In genomic region chr1:151342021-151342420, GRCh38 we compare ENCODE assay signal across 22 cellular contexts. TPM values are rescaled to one million over a fixed set of nuclear protein-coding genes. Genes with fewer than 3 reads are reported as not detected.
DNase-seq lines count a peak whose midpoint lies in the region; ATAC-seq and TF ChIP-seq lines count a peak whose summit lies in the region.
"Had no signal": no experiment of that assay in that cellular context is flagged by ENCODE, and none has a peak within 500 bp of the region (broad histone marks: within the 10 kb centered on the region; RNA-seq: fewer than 3 reads in every experiment).

No MANE protein-coding gene starts in this region.

- peaks cover 29% of the 10 kb centered on the region for H3K4me1 Mint-ChIP-seq in activated CD8-positive, alpha-beta T cell treated with anti-CD3 and anti-CD28 coated beads for 36 hours (ENCODE audit: low read depth)
- peaks cover 23% of the 10 kb centered on the region for H3K4me1 Mint-ChIP-seq in activated CD8-positive, alpha-beta T cell treated with anti-CD3 and anti-CD28 coated beads, Interleukin-2, amount 10 ng/mL, durations not matched to agents 7 days and 5 days (ENCODE audit: low read depth)
- H3K4me1 Mint-ChIP-seq in effector memory CD8-positive, alpha-beta T cell (ENCODE audit: low read depth in 2 of 2): peaks cover 26 to 27% of the 10 kb centered on the region in 2 donors
- peaks cover 43% of the 10 kb centered on the region for H3K4me1 Mint-ChIP-seq in stimulated activated effector memory CD8-positive, alpha-beta T cell treated with anti-CD3 and anti-CD28 coated beads, Interleukin-12 subunit alpha, Interleukin-12 subunit beta, amount 100 ng/mL, for 72 hours
- H3K4me1 Mint-ChIP-seq in CD4-positive, alpha-beta T cell (ENCODE audit: low read depth): peaks cover 30% of the 10 kb centered on the region

- H3K27ac ChIP-seq in CD4-positive, alpha-beta T cell (ENCODE audit: low read depth, low read length): no peak overlapping the region
- H3K27ac ChIP-seq: A549 had no signal

- no peak for DNase-seq in activated CD8-positive, alpha-beta T cell treated with anti-CD3 and anti-CD28 coated beads for 36 hours
- no peak for DNase-seq in activated CD8-positive, alpha-beta T cell treated with anti-CD3 and anti-CD28 coated beads, Interleukin-2, amount 10 ng/mL, durations not matched to agents 7 days and 5 days
- no peak for DNase-seq in effector memory CD8-positive, alpha-beta T cell
- DNase-seq in stimulated activated effector memory CD8-positive, alpha-beta T cell treated with anti-CD3 and anti-CD28 coated beads, Interleukin-12 subunit alpha, Interleukin-12 subunit beta, amount 100 ng/mL, for 72 hours (ENCODE audit: low spot score in 2 of 2): no peak
- DNase-seq in LoVo (ENCODE audit: low spot score): no peak
- no peak for DNase-seq in CD4-positive, alpha-beta T cell
- DNase-seq: activated CD8-positive, alpha-beta memory T cell treated with anti-CD3 and anti-CD28 coated beads for 24 hours; activated naive CD8-positive, alpha-beta T cell treated with anti-CD3 and anti-CD28 coated beads for 36 hours; foreskin melanocyte; KG1; mesendoderm; NCI-H1092 treated with DMSO at 0.1 percent for 48 hours; NCI-H510A treated with DMSO at 0.1 percent for 48 hours; SHP77 treated with DMSO at 0.1 percent for 48 hours; stimulated activated CD4-positive, alpha-beta T cell treated with anti-CD3 and anti-CD28 coated beads, Interleukin-4, amount 100 ng/mL, for 1 hour; T-cell had no signal

- H3K9me3 Mint-ChIP-seq in activated CD8-positive, alpha-beta T cell treated with anti-CD3 and anti-CD28 coated beads for 36 hours: no peaks in the 10 kb centered on the region
- no peaks in the 10 kb centered on the region for H3K9me3 Mint-ChIP-seq in activated CD8-positive, alpha-beta T cell treated with anti-CD3 and anti-CD28 coated beads, Interleukin-2, amount 10 ng/mL, durations not matched to agents 7 days and 5 days (ENCODE audit: insufficient read depth)
- H3K9me3 Mint-ChIP-seq in effector memory CD8-positive, alpha-beta T cell: no peaks in the 10 kb centered on the region
- no peaks in the 10 kb centered on the region for H3K9me3 Mint-ChIP-seq in stimulated activated effector memory CD8-positive, alpha-beta T cell treated with anti-CD3 and anti-CD28 coated beads, Interleukin-12 subunit alpha, Interleukin-12 subunit beta, amount 100 ng/mL, for 72 hours
- no peaks in the 10 kb centered on the region for H3K9me3 Mint-ChIP-seq in CD4-positive, alpha-beta T cell
- H3K9me3 Mint-ChIP-seq: activated naive CD8-positive, alpha-beta T cell treated with anti-CD3 and anti-CD28 coated beads for 36 hours; brain; nephron; T-cell had no signal

- H3K27me3 ChIP-seq in CD4-positive, alpha-beta T cell (ENCODE audit: control insufficient read depth, insufficient read depth, low read length): no peaks in the 10 kb centered on the region

- H3K27me3 Mint-ChIP-seq in activated CD8-positive, alpha-beta T cell treated with anti-CD3 and anti-CD28 coated beads for 36 hours: no peaks in the 10 kb centered on the region
- H3K27me3 Mint-ChIP-seq in activated CD8-positive, alpha-beta T cell treated with anti-CD3 and anti-CD28 coated beads, Interleukin-2, amount 10 ng/mL, durations not matched to agents 7 days and 5 days (ENCODE audit: low read depth): no peaks in the 10 kb centered on the region
- no peaks in the 10 kb centered on the region for H3K27me3 Mint-ChIP-seq in effector memory CD8-positive, alpha-beta T cell
- no peaks in the 10 kb centered on the region for H3K27me3 Mint-ChIP-seq in CD4-positive, alpha-beta T cell
- H3K27me3 Mint-ChIP-seq: activated naive CD8-positive, alpha-beta T cell treated with anti-CD3 and anti-CD28 coated beads for 36 hours; brain; progenitor cell of endocrine pancreas; T-cell had no signal

- peak overlapping the region; percentile 25 for H3K27ac Mint-ChIP-seq in activated CD8-positive, alpha-beta T cell treated with anti-CD3 and anti-CD28 coated beads for 36 hours
- H3K27ac Mint-ChIP-seq in activated CD8-positive, alpha-beta T cell treated with anti-CD3 and anti-CD28 coated beads, Interleukin-2, amount 10 ng/mL, durations not matched to agents 7 days and 5 days: no peak overlapping the region
- H3K27ac Mint-ChIP-seq in effector memory CD8-positive, alpha-beta T cell: peak overlapping the region; percentile 46 to 84
- peak overlapping the region; percentile 100 for H3K27ac Mint-ChIP-seq in stimulated activated effector memory CD8-positive, alpha-beta T cell treated with anti-CD3 and anti-CD28 coated beads, Interleukin-12 subunit alpha, Interleukin-12 subunit beta, amount 100 ng/mL, for 72 hours
- no peak overlapping the region for H3K27ac Mint-ChIP-seq in CD4-positive, alpha-beta T cell

- intact Hi-C loops in activated CD8-positive, alpha-beta T cell treated with anti-CD3 and anti-CD28 coated beads for 36 hours (cut with micrococcal nuclease): loop anchor here (5.0 kb wide), 2 partner anchors 60 to 145 kb away; partner anchors contain the start of genes PIP5K1A and ZNF687
- intact Hi-C loops in CD4-positive, alpha-beta T cell (cut with DNase I, micrococcal nuclease): loop anchor here in 1 of 2 experiments (10.0 kb wide), 2 partner anchors 147 to 267 kb away; partner anchors contain the start of genes GABPB2, PIP5K1A and VPS72

- no peak for TF ChIP-seq CTCF in activated CD8-positive, alpha-beta T cell treated with anti-CD3 and anti-CD28 coated beads for 36 hours (IDR thresholded peaks at IDR 0.05)
- no peak for TF ChIP-seq CTCF in CD4-positive, alpha-beta T cell (IDR thresholded peaks at IDR 0.05)

- no peak overlapping the region for H3K4me3 Mint-ChIP-seq in activated CD8-positive, alpha-beta T cell treated with anti-CD3 and anti-CD28 coated beads for 36 hours
- H3K4me3 Mint-ChIP-seq in activated CD8-positive, alpha-beta T cell treated with anti-CD3 and anti-CD28 coated beads, Interleukin-2, amount 10 ng/mL, durations not matched to agents 7 days and 5 days: no peak overlapping the region
- H3K4me3 Mint-ChIP-seq in effector memory CD8-positive, alpha-beta T cell: no peak overlapping the region
- no peak overlapping the region for H3K4me3 Mint-ChIP-seq in stimulated activated effector memory CD8-positive, alpha-beta T cell treated with anti-CD3 and anti-CD28 coated beads, Interleukin-12 subunit alpha, Interleukin-12 subunit beta, amount 100 ng/mL, for 72 hours
- H3K4me3 Mint-ChIP-seq in CD4-positive, alpha-beta T cell: no peak overlapping the region
- H3K4me3 Mint-ChIP-seq: activated naive CD8-positive, alpha-beta T cell treated with anti-CD3 and anti-CD28 coated beads for 36 hours; nephron; T-cell had no signal

- POLR2A ChIA-PET in activated CD8-positive, alpha-beta T cell treated with anti-CD3 and anti-CD28 coated beads for 36 hours (lab: Charles Lee): interaction anchor here (1.0 to 2.6 kb wide), 3 partner anchors 11 to 60 kb away, joined by 3 to 13 read pairs (median 3); no protein-coding TSS in a partner anchor
- POLR2A ChIA-PET in activated CD8-positive, alpha-beta T cell treated with anti-CD3 and anti-CD28 coated beads, Interleukin-2, amount 10 ng/mL, durations not matched to agents 7 days and 5 days (lab: Charles Lee): interaction anchor here (1.4 kb wide), 1 partner anchor 15 kb away, joined by 5 read pairs; the partner anchor contains the start of gene PI4KB
- POLR2A ChIA-PET in CD4-positive, alpha-beta T cell (lab: Charles Lee): no interaction called here

- H3K9me3 ChIP-seq in CD4-positive, alpha-beta T cell (ENCODE audit: control insufficient read depth, low read length): no peaks in the 10 kb centered on the region
- H3K9me3 ChIP-seq: A549 had no signal

- no peak for ATAC-seq in activated CD8-positive, alpha-beta T cell treated with anti-CD3 and anti-CD28 coated beads for 36 hours
- ATAC-seq in activated CD8-positive, alpha-beta T cell treated with anti-CD3 and anti-CD28 coated beads, Interleukin-2, amount 10 ng/mL, durations not matched to agents 7 days and 5 days: no peak
- no peak for ATAC-seq in effector memory CD8-positive, alpha-beta T cell (replicated peaks)
- ATAC-seq in stimulated activated effector memory CD8-positive, alpha-beta T cell treated with anti-CD3 and anti-CD28 coated beads, Interleukin-12 subunit alpha, Interleukin-12 subunit beta, amount 100 ng/mL, for 72 hours: no peak
- no peak for ATAC-seq in CD4-positive, alpha-beta T cell (ENCODE audit: poor library complexity)
- no peak for ATAC-seq in GM21786 (IDR thresholded peaks at IDR 0.05; ENCODE audit: unreplicated experiment)
- ATAC-seq: T-cell had no signal

- H3K36me3 Mint-ChIP-seq in activated CD8-positive, alpha-beta T cell treated with anti-CD3 and anti-CD28 coated beads for 36 hours (ENCODE audit: low read depth): peaks cover 29% of the 10 kb centered on the region
- peaks cover 36% of the 10 kb centered on the region for H3K36me3 Mint-ChIP-seq in activated CD8-positive, alpha-beta T cell treated with anti-CD3 and anti-CD28 coated beads, Interleukin-2, amount 10 ng/mL, durations not matched to agents 7 days and 5 days (ENCODE audit: low read depth)
- H3K36me3 Mint-ChIP-seq in effector memory CD8-positive, alpha-beta T cell (ENCODE audit: insufficient read depth): peaks cover 44% of the 10 kb centered on the region
- peaks cover 52% of the 10 kb centered on the region for H3K36me3 Mint-ChIP-seq in stimulated activated effector memory CD8-positive, alpha-beta T cell treated with anti-CD3 and anti-CD28 coated beads, Interleukin-12 subunit alpha, Interleukin-12 subunit beta, amount 100 ng/mL, for 72 hours
- H3K36me3 Mint-ChIP-seq in CD4-positive, alpha-beta T cell (ENCODE audit: low read depth): peaks cover 46% of the 10 kb centered on the region

- CTCF ChIA-PET in activated CD8-positive, alpha-beta T cell treated with anti-CD3 and anti-CD28 coated beads for 36 hours (lab: Charles Lee): interaction anchor here (1.0 to 10.5 kb wide), 6 partner anchors 9 to 145 kb away, joined by 3 to 238 read pairs (median 28); partner anchors contain the start of genes SELENBP1 and ZNF687
- CTCF ChIA-PET in activated CD8-positive, alpha-beta T cell treated with anti-CD3 and anti-CD28 coated beads, Interleukin-2, amount 10 ng/mL, durations not matched to agents 7 days and 5 days (lab: Charles Lee): interaction anchor here (0.7 to 5.4 kb wide), 4 partner anchors 43 to 331 kb away, joined by 3 to 99 read pairs (median 4); partner anchors contain the start of gene TNFAIP8L2
- CTCF ChIA-PET in CD4-positive, alpha-beta T cell (lab: Charles Lee): interaction anchor here (2.1 to 3.7 kb wide), 3 partner anchors 9 to 61 kb away, joined by 9 to 54 read pairs (median 21); partner anchors contain the start of gene ZNF687

RNA-seq across cellular contexts. Expression of gene RFX5, which starts 5.0 kb away (rescaled TPM):
- total RNA-seq in activated CD8-positive, alpha-beta T cell treated with anti-CD3 and anti-CD28 coated beads for 36 hours: 10 to 100 TPM; 55.6 to 55.7 TPM
- total RNA-seq in activated CD8-positive, alpha-beta T cell treated with anti-CD3 and anti-CD28 coated beads, Interleukin-2, amount 10 ng/mL, durations not matched to agents 7 days and 5 days: 10 to 100 TPM; 59.3 to 63.9 TPM
- polyA plus RNA-seq in PFSK-1 (2012; ENCODE audit: insufficient read length, low read depth): 26.4 TPM
- total RNA-seq in CD4-positive, alpha-beta T cell: 10 to 100 TPM; 62.0 to 65.7 TPM

RNA-seq across cellular contexts. Expression of gene PI4KB, which starts 14.8 kb away (rescaled TPM):
- total RNA-seq in activated CD8-positive, alpha-beta T cell treated with anti-CD3 and anti-CD28 coated beads for 36 hours: 10 to 100 TPM; 46.6 to 47.3 TPM
- total RNA-seq in activated CD8-positive, alpha-beta T cell treated with anti-CD3 and anti-CD28 coated beads, Interleukin-2, amount 10 ng/mL, durations not matched to agents 7 days and 5 days: 10 to 100 TPM; 56.0 to 70.2 TPM
- 63.9 TPM for polyA plus RNA-seq in PFSK-1 (2012; ENCODE audit: insufficient read length, low read depth)
- 10 to 100 TPM; 50.2 to 51.0 TPM for total RNA-seq in CD4-positive, alpha-beta T cell

RNA-seq across cellular contexts. Expression of gene SELENBP1, which starts 30.5 kb away (rescaled TPM):
- total RNA-seq in activated CD8-positive, alpha-beta T cell treated with anti-CD3 and anti-CD28 coated beads for 36 hours: not detected
- not detected for total RNA-seq in activated CD8-positive, alpha-beta T cell treated with anti-CD3 and anti-CD28 coated beads, Interleukin-2, amount 10 ng/mL, durations not matched to agents 7 days and 5 days
- polyA plus RNA-seq in PFSK-1 (2012; ENCODE audit: insufficient read length, low read depth): 51.8 TPM
- total RNA-seq in CD4-positive, alpha-beta T cell: not detected
- total RNA-seq: activated naive CD8-positive, alpha-beta T cell treated with anti-CD3 and anti-CD28 coated beads for 36 hours had no signal

RNA-seq across cellular contexts. Expression of gene PSMB4, which starts 57.4 kb away (rescaled TPM):
- 100 to 1,000 TPM; 350 to 353 TPM for total RNA-seq in activated CD8-positive, alpha-beta T cell treated with anti-CD3 and anti-CD28 coated beads for 36 hours
- total RNA-seq in activated CD8-positive, alpha-beta T cell treated with anti-CD3 and anti-CD28 coated beads, Interleukin-2, amount 10 ng/mL, durations not matched to agents 7 days and 5 days: 100 to 1,000 TPM; 292 to 303 TPM
- polyA plus RNA-seq in PFSK-1 (2012; ENCODE audit: insufficient read length, low read depth): 208 TPM
- 100 to 1,000 TPM; 316 to 324 TPM for total RNA-seq in CD4-positive, alpha-beta T cell

RNA-seq across cellular contexts. Expression of gene ZNF687, which starts 59.9 kb away (rescaled TPM):
- 10 to 100 TPM; 27.3 to 29.5 TPM for total RNA-seq in activated CD8-positive, alpha-beta T cell treated with anti-CD3 and anti-CD28 coated beads for 36 hours
- total RNA-seq in activated CD8-positive, alpha-beta T cell treated with anti-CD3 and anti-CD28 coated beads, Interleukin-2, amount 10 ng/mL, durations not matched to agents 7 days and 5 days: 10 to 100 TPM; 25.5 to 26.6 TPM
- polyA plus RNA-seq in PFSK-1 (2012; ENCODE audit: insufficient read length, low read depth): 31.5 TPM
- total RNA-seq in CD4-positive, alpha-beta T cell: 10 to 100 TPM; 38.9 to 40.0 TPM

Comparison
In these comparisons a context has a peak if more than half of its experiments do, and no peak if none do; other contexts are left out.
1. H3K27ac Mint-ChIP-seq: peak in activated CD8-positive, alpha-beta T cell treated with anti-CD3 and anti-CD28 coated beads for 36 hours (single experiment), effector memory CD8-positive, alpha-beta T cell (2 of 2) and stimulated activated effector memory CD8-positive, alpha-beta T cell treated with anti-CD3 and anti-CD28 coated beads, Interleukin-12 subunit alpha, Interleukin-12 subunit beta, amount 100 ng/mL, for 72 hours (single experiment); none in activated CD8-positive, alpha-beta T cell treated with anti-CD3 and anti-CD28 coated beads, Interleukin-2, amount 10 ng/mL, durations not matched to agents 7 days and 5 days (single experiment) and CD4-positive, alpha-beta T cell (single experiment).